In genomic region chr12:89033062-89033461, GRCh38 we compare ENCODE assay signal across 25 cellular contexts.
"Had no signal": no experiment of that assay in that cellular context is flagged by ENCODE, and none has a peak within 500 bp of the region (broad histone marks: within the 10 kb centered on the region; RNA-seq: fewer than 3 reads in every experiment).

No MANE protein-coding gene starts in this region.

- H3K27ac Mint-ChIP-seq: activated B cell treated with CpG ODN at 0.5 μM for 24 hours; activated CD4-positive, alpha-beta T cell treated with anti-CD3 and anti-CD28 coated beads for 36 hours; activated T-helper 2 cell treated with anti-CD3 and anti-CD28 coated beads, Interferon-gamma antibody, Interleukin-2, Interleukin-4, amounts not matched to agents 10 μg/mL and 5 μg/mL and 100 μg/mL, durations not matched to agents 14 hours and 24 hours and 36 hours; brain had no signal

- ATAC-seq: activated CD4-positive, alpha-beta T cell treated with anti-CD3 and anti-CD28 coated beads for 36 hours had no signal

- H3K4me1 Mint-ChIP-seq: activated B cell treated with CpG ODN at 0.5 μM for 24 hours, brain had no signal

- H3K9me3 Mint-ChIP-seq: activated B cell treated with CpG ODN at 0.5 μM for 24 hours, brain had no signal

- H3K4me3 Mint-ChIP-seq: activated B cell treated with CpG ODN at 0.5 μM for 24 hours; activated CD4-positive, alpha-beta T cell treated with anti-CD3 and anti-CD28 coated beads for 36 hours; brain had no signal

- DNase-seq: activated B cell treated with CpG ODN at 0.5 μM for 24 hours; activated CD4-positive, alpha-beta T cell treated with anti-CD3 and anti-CD28 coated beads for 36 hours; activated CD8-positive, alpha-beta memory T cell treated with anti-CD3 and anti-CD28 coated beads for 24 hours; activated naive CD4-positive, alpha-beta T cell treated with anti-CD3 and anti-CD28 coated beads, Interleukin-2, amount 50 U/mL, for 16 hours; activated T-cell treated with anti-CD3 and anti-CD28 coated beads, Interleukin-2, amount 50 U/mL, for 48 hours; amygdala; IMR-90; MG63; MV-4-11; NCI-H1092 treated with DMSO at 0.1 percent for 48 hours; NCI-H1417 treated with DMSO at 0.1 percent for 48 hours; NCI-H1694; NCI-H2029; NCI-H345; NCI-H510A; NCI-H526 treated with DMSO at 0.1 percent for 48 hours; NCI-H82; NK-92 treated with Interleukin-12 subunit alpha and Interleukin-12 subunit beta, amount 100 ng/mL, for 24 hours; Peyer's patch; Right ventricle myocardium superior; SJCRH30; SK-N-SH; T-helper 9 cell had no signal

- H3K36me3 Mint-ChIP-seq: brain had no signal
